In the genomic region with DNA sequence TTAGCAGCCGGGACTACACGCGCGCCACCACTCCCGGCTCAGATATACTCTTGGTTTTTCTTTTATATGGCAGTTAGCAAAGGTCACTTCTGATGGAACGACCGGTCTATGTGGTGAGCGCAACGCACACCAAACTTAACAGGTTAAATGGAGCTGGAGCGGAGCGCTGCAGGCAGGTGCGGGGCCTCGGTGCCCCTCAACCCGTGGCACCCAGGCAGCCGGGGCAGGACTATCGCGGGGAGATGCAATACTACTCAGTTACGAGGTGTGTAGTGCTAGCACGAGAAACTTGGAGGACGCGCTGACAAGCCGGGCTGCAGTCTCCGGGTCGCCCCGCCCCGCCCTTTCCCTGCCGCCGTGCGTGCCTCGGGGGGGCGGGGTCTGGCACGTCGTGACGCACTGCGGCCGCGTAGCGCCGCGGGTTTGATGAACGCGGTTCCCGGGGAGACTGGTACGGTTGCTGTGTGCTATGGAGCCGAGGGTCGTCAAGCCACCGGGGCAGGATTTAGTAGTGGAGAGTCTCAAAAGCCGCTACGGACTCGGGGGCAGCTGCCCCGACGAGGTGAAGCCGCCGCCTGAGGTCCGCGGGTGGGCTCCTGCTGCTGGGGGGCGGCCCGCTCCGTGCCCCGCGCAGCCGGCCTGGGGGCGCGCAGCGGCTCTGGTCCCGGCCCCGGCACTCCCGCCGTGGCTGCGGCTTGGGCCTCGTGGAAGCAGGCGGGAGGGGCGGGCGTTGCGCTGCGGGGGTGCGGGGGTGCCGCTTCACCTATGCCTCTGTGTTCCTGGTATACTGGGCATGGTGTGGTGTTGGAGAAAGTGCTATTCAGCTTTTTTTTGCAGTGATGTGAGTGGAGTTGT, we compare ENCODE assay signal across 8 cellular contexts. TPM values are rescaled to one million over a fixed set of nuclear protein-coding genes. Genes with fewer than 3 reads are reported as not detected.
DNase-seq lines count a peak whose midpoint lies in the region; ATAC-seq and TF ChIP-seq lines count a peak whose summit lies in the region.

CCDC138 (plus strand) TSS at position 418 of the 855 bp plus-strand sequence; CDS start at position 470, 52 bp downstream.

- H3K27me3 Mint-ChIP-seq in activated T-helper 2 cell treated with anti-CD3 and anti-CD28 coated beads, Interferon-gamma antibody, Interleukin-2, Interleukin-4, amounts not matched to agents 10 μg/mL and 5 μg/mL and 100 μg/mL, durations not matched to agents 14 hours and 24 hours and 36 hours (ENCODE audit: low read depth), result no peaks in the 10 kb centered on the region
- no peaks in the 10 kb centered on the region for H3K27me3 Mint-ChIP-seq in stimulated activated naive CD8-positive, alpha-beta T cell treated with anti-CD3 and anti-CD28 coated beads, Interleukin-15, amount 100 ng/mL, for 72 hours

- H3K9me3 Mint-ChIP-seq in activated T-helper 2 cell treated with anti-CD3 and anti-CD28 coated beads, Interferon-gamma antibody, Interleukin-2, Interleukin-4, amounts not matched to agents 10 μg/mL and 5 μg/mL and 100 μg/mL, durations not matched to agents 14 hours and 24 hours and 36 hours, result no peaks in the 10 kb centered on the region
- H3K9me3 Mint-ChIP-seq in stimulated activated naive CD8-positive, alpha-beta T cell treated with anti-CD3 and anti-CD28 coated beads, Interleukin-15, amount 100 ng/mL, for 72 hours, result no peaks in the 10 kb centered on the region

- no peak for TF ChIP-seq CTCF in neural cell (IDR thresholded peaks at IDR 0.05; ENCODE audit: poor library complexity, severe bottlenecking)

- peak; percentile 35 for TF ChIP-seq RAD21 in neural cell (conservative IDR thresholded peaks at IDR 0.05)

- peak within 1 kb of the TSS; percentile 99 for H3K27ac Mint-ChIP-seq in activated T-helper 2 cell treated with anti-CD3 and anti-CD28 coated beads, Interferon-gamma antibody, Interleukin-2, Interleukin-4, amounts not matched to agents 10 μg/mL and 5 μg/mL and 100 μg/mL, durations not matched to agents 14 hours and 24 hours and 36 hours
- peak within 1 kb of the TSS; percentile 96 to 98 for H3K27ac Mint-ChIP-seq in stimulated activated naive CD8-positive, alpha-beta T cell treated with anti-CD3 and anti-CD28 coated beads, Interleukin-15, amount 100 ng/mL, for 72 hours

- peak within 1 kb of the TSS; percentile 66 for H2AFZ ChIP-seq in neural cell (ENCODE audit: low read depth, low read length)

- H3K4me2 ChIP-seq in neural cell (ENCODE audit: low read length), result peak within 1 kb of the TSS; percentile 94

- peaks cover 11% of the 10 kb centered on the region for H3K79me2 ChIP-seq in neural cell (replicated peaks; ENCODE audit: insufficient read depth, low read length)

- DNase-seq in ELF-1 (ENCODE audit: low read depth, low spot score) (peak; percentile 96), GOT3 (lab: John Stamatoyannopoulos, UW) (peak; percentile 44), LHCN-M2 (ENCODE audit: low read depth) (peak; percentile 85), fibroblast of the conjunctiva (ENCODE audit: low read depth) (peak; percentile 65)
- peak; percentile 89 for DNase-seq in activated T-helper 2 cell treated with anti-CD3 and anti-CD28 coated beads, Interferon-gamma antibody, Interleukin-2, Interleukin-4, amounts not matched to agents 10 μg/mL and 5 μg/mL and 100 μg/mL, durations not matched to agents 14 hours and 24 hours and 36 hours (ENCODE audit: low spot score)
- peak; percentile 92 to 93 for DNase-seq in stimulated activated naive CD8-positive, alpha-beta T cell treated with anti-CD3 and anti-CD28 coated beads, Interleukin-15, amount 100 ng/mL, for 72 hours

- TF ChIP-seq EP300 in neural cell (conservative IDR thresholded peaks at IDR 0.05; ENCODE audit: poor library complexity, severe bottlenecking), result peak; percentile 54

- peak; percentile 92 for TF ChIP-seq POLR2A in Raji (IDR thresholded peaks at IDR 0.05; ENCODE audit: insufficient read depth, low read depth, low read length)

- peaks cover 43% of the 10 kb centered on the region for H3K36me3 Mint-ChIP-seq in activated T-helper 2 cell treated with anti-CD3 and anti-CD28 coated beads, Interferon-gamma antibody, Interleukin-2, Interleukin-4, amounts not matched to agents 10 μg/mL and 5 μg/mL and 100 μg/mL, durations not matched to agents 14 hours and 24 hours and 36 hours (ENCODE audit: low read depth)

- H3K4me1 Mint-ChIP-seq in activated T-helper 2 cell treated with anti-CD3 and anti-CD28 coated beads, Interferon-gamma antibody, Interleukin-2, Interleukin-4, amounts not matched to agents 10 μg/mL and 5 μg/mL and 100 μg/mL, durations not matched to agents 14 hours and 24 hours and 36 hours (ENCODE audit: low read depth), result peaks cover 16% of the 10 kb centered on the region
- peaks cover 14% of the 10 kb centered on the region for H3K4me1 Mint-ChIP-seq in stimulated activated naive CD8-positive, alpha-beta T cell treated with anti-CD3 and anti-CD28 coated beads, Interleukin-15, amount 100 ng/mL, for 72 hours

- H3K27ac ChIP-seq in neural cell (ENCODE audit: low read length), result peak within 1 kb of the TSS; percentile 53

- H3K27me3 ChIP-seq in neural cell (ENCODE audit: insufficient read depth, low read depth, low read length), result no peaks in the 10 kb centered on the region

- no peaks in the 10 kb centered on the region for H3K36me3 ChIP-seq in neural cell (ENCODE audit: insufficient read depth, low read length)

- intact Hi-C loops in activated T-helper 2 cell treated with anti-CD3 and anti-CD28 coated beads, Interferon-gamma antibody, Interleukin-2, Interleukin-4, amounts not matched to agents 10 μg/mL and 5 μg/mL and 100 μg/mL, durations not matched to agents 14 hours and 24 hours and 36 hours (cut with micrococcal nuclease), result loop anchor here (2.0 kb wide), 2 partner anchors 68 to 338 kb away; partner anchors contain the start of genes GCC2 and RANBP2

- peak within 1 kb of the TSS; percentile 99 for H3K4me3 Mint-ChIP-seq in activated T-helper 2 cell treated with anti-CD3 and anti-CD28 coated beads, Interferon-gamma antibody, Interleukin-2, Interleukin-4, amounts not matched to agents 10 μg/mL and 5 μg/mL and 100 μg/mL, durations not matched to agents 14 hours and 24 hours and 36 hours (ENCODE audit: low read depth)
- H3K4me3 Mint-ChIP-seq in stimulated activated naive CD8-positive, alpha-beta T cell treated with anti-CD3 and anti-CD28 coated beads, Interleukin-15, amount 100 ng/mL, for 72 hours, result peak within 1 kb of the TSS; percentile 94

- peak within 1 kb of the TSS; percentile 73 for H3K9ac ChIP-seq in neural cell (ENCODE audit: low read length)

- H3K9me3 ChIP-seq in neural cell (ENCODE audit: low read length), result no peaks in the 10 kb centered on the region

- no peaks in the 10 kb centered on the region for H3F3A ChIP-seq in neural cell (ENCODE audit: insufficient read depth, low read length, poor library complexity, severe bottlenecking)

- no peaks in the 10 kb centered on the region for H3K9me2 ChIP-seq in neural cell (ENCODE audit: insufficient read depth, low read length)

- no peaks in the 10 kb centered on the region for H4K20me1 ChIP-seq in neural cell (ENCODE audit: insufficient read depth)

- peak within 1 kb of the TSS; percentile 80 for H3K4me3 ChIP-seq in neural cell (ENCODE audit: low read length)

- ATAC-seq in stimulated activated naive CD8-positive, alpha-beta T cell treated with anti-CD3 and anti-CD28 coated beads, Interleukin-15, amount 100 ng/mL, for 72 hours, result peak; percentile 97

TF ChIP-seq in neural cell, 6 proteins besides CTCF, POLR2A, EP300 and RAD21:
- TF ChIP-seq SMC3 (conservative IDR thresholded peaks at IDR 0.05; ENCODE audit: poor library complexity) (peak; percentile 54), TAF1 (IDR thresholded peaks at IDR 0.05; ENCODE audit: low read depth) (no peak), POLR2AphosphoS5 (IDR thresholded peaks at IDR 0.05) (peak; percentile 86), EZH2 (IDR thresholded peaks at IDR 0.05; ENCODE audit: borderline replicate concordance, insufficient read depth, low read length, poor library complexity, severe bottlenecking) (no peak), MXI1 (conservative IDR thresholded peaks at IDR 0.05; ENCODE audit: poor library complexity, severe bottlenecking) (peak; percentile 92)
- TF ChIP-seq, protein P1, sequence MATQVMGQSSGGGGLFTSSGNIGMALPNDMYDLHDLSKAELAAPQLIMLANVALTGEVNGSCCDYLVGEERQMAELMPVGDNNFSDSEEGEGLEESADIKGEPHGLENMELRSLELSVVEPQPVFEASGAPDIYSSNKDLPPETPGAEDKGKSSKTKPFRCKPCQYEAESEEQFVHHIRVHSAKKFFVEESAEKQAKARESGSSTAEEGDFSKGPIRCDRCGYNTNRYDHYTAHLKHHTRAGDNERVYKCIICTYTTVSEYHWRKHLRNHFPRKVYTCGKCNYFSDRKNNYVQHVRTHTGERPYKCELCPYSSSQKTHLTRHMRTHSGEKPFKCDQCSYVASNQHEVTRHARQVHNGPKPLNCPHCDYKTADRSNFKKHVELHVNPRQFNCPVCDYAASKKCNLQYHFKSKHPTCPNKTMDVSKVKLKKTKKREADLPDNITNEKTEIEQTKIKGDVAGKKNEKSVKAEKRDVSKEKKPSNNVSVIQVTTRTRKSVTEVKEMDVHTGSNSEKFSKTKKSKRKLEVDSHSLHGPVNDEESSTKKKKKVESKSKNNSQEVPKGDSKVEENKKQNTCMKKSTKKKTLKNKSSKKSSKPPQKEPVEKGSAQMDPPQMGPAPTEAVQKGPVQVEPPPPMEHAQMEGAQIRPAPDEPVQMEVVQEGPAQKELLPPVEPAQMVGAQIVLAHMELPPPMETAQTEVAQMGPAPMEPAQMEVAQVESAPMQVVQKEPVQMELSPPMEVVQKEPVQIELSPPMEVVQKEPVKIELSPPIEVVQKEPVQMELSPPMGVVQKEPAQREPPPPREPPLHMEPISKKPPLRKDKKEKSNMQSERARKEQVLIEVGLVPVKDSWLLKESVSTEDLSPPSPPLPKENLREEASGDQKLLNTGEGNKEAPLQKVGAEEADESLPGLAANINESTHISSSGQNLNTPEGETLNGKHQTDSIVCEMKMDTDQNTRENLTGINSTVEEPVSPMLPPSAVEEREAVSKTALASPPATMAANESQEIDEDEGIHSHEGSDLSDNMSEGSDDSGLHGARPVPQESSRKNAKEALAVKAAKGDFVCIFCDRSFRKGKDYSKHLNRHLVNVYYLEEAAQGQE (IDR thresholded peaks at IDR 0.05; ENCODE audit: borderline replicate concordance), result peak; percentile 21

RNA-seq across cellular contexts. Expression of gene CCDC138, which starts in this region (rescaled TPM):
- 8.0 and 8.7 TPM in 2 replicates for total RNA-seq in LHCN-M2 (2014; rRNA removed)
- polyA plus RNA-seq in LHCN-M2 (2012), result 1.2 TPM
- total RNA-seq in activated T-helper 2 cell treated with anti-CD3 and anti-CD28 coated beads, Interferon-gamma antibody, Interleukin-2, Interleukin-4, amounts not matched to agents 10 μg/mL and 5 μg/mL and 100 μg/mL, durations not matched to agents 14 hours and 24 hours and 36 hours, result 13.6 and 14.1 TPM in 2 replicates
- 17.3 and 19.0 TPM in 2 replicates for polyA plus RNA-seq in neural cell
- polyA minus RNA-seq in neural cell, result 44.1 and 45.6 TPM in 2 replicates

Comparison
In these comparisons a context has a peak if more than half of its experiments do, and no peak if none do; other contexts are left out.
1. Peak in every context shown above with its lines: DNase-seq, ATAC-seq, H3K4me3 ChIP-seq and H3K27ac ChIP-seq.
2. DNase-seq: peak in every context shown above with its lines; median percentile 96 in ELF-1; 92 in stimulated activated naive CD8-positive, alpha-beta T cell treated with anti-CD3 and anti-CD28 coated beads, Interleukin-15, amount 100 ng/mL, for 72 hours; 89 in activated T-helper 2 cell treated with anti-CD3 and anti-CD28 coated beads, Interferon-gamma antibody, Interleukin-2, Interleukin-4, amounts not matched to agents 10 μg/mL and 5 μg/mL and 100 μg/mL, durations not matched to agents 14 hours and 24 hours and 36 hours; 85 in LHCN-M2; 65 in fibroblast of the conjunctiva; 44 in GOT3.